1 cellular context compared by ENCODE assay signal in genomic region chr10:51524041-51524440, GRCh38.
TF ChIP-seq lines count a peak whose summit lies in the region.

No MANE protein-coding gene starts in this region.

TF ChIP-seq in GM23338, 12 proteins besides CTCF, POLR2A, EP300 and RAD21 (continued from another document):
- TF ChIP-seq REST (IDR thresholded peaks at IDR 0.05; ENCODE audit: unreplicated experiment), result no peak
- no peak for TF ChIP-seq POLR2AphosphoS5 (IDR thresholded peaks at IDR 0.05; ENCODE audit: low read depth)
- no peak for TF ChIP-seq ZNF331 (CRISPR knock-in tag; IDR thresholded peaks at IDR 0.05; ENCODE audit: low read depth)
- no peak for TF ChIP-seq STAT1 (IDR thresholded peaks at IDR 0.05; ENCODE audit: unreplicated experiment)
- TF ChIP-seq EZH2 (IDR thresholded peaks at IDR 0.05; ENCODE audit: low read depth, unreplicated experiment), result no peak
- TF ChIP-seq ZNF114 (CRISPR knock-in tag; IDR thresholded peaks at IDR 0.05), result no peak
- no peak for TF ChIP-seq NANOG (IDR thresholded peaks at IDR 0.05; ENCODE audit: borderline replicate concordance)
- TF ChIP-seq ETS1 (IDR thresholded peaks at IDR 0.05), result no peak
- TF ChIP-seq EZH2phosphoT487 (IDR thresholded peaks at IDR 0.05; ENCODE audit: unreplicated experiment), result no peak
- TF ChIP-seq JUNB (IDR thresholded peaks at IDR 0.05; ENCODE audit: unreplicated experiment), result no peak
TF ChIP-seq in GM23338: peak in this region for 0.
